Comparison of ENCODE assay signal across 8 cellular contexts in genomic region chr4:184417802-184418511, GRCh38. TPM values are rescaled to one million over a fixed set of nuclear protein-coding genes. Genes with fewer than 3 reads are reported as not detected.
DNase-seq lines count a peak whose midpoint lies in the region; ATAC-seq and TF ChIP-seq lines count a peak whose summit lies in the region.

No MANE protein-coding gene starts in this region.

- H3K27me3 Mint-ChIP-seq in chondrocyte (ENCODE audit: low read depth), result no peaks in the 10 kb centered on the region

- H3K36me3 Mint-ChIP-seq in chondrocyte (ENCODE audit: low read depth), result peaks cover 15% of the 10 kb centered on the region

- intact Hi-C loops in OCI-LY7 (cut with micrococcal nuclease; ENCODE audit: unreplicated experiment), result no loop called here

- H3K9me3 ChIP-seq in OCI-LY7 (ENCODE audit: low read length) (peaks cover 11% of the 10 kb centered on the region), mononuclear cell (ENCODE audit: low read depth, low read length) (no peaks in the 10 kb centered on the region)

- no peaks in the 10 kb centered on the region for H3K9me2 ChIP-seq in OCI-LY7 (ENCODE audit: insufficient read depth, low read length)

- H3K4me1 Mint-ChIP-seq in chondrocyte (ENCODE audit: low read depth), result peaks cover 12% of the 10 kb centered on the region

- POLR2A ChIA-PET in OCI-LY7 (lab: Charles Lee), result interaction anchor here (1.0 kb wide), 1 partner anchor 48 kb away, joined by 3 read pairs; no protein-coding TSS in a partner anchor

- BruUV-seq in OCI-LY7 (replicated peaks; lab: Mats Ljungman, UMichigan), result TSS peak; percentile 32

- H2AFZ ChIP-seq in OCI-LY7 (ENCODE audit: low read length), result no peak overlapping the region

- ATAC-seq in HG02798 (IDR thresholded peaks at IDR 0.05; ENCODE audit: poor library complexity, unreplicated experiment) (peak; percentile 52), GM21515 (IDR thresholded peaks at IDR 0.05; ENCODE audit: unreplicated experiment) (no peak)

- peak overlapping the region; percentile 5 for H3K27ac ChIP-seq in OCI-LY7 (ENCODE audit: low read depth, low read length, poor library complexity, severe bottlenecking)

- no peak overlapping the region for H3K4me3 Mint-ChIP-seq in chondrocyte (ENCODE audit: unreplicated experiment)

- H3K36me3 ChIP-seq in OCI-LY7 (ENCODE audit: insufficient read depth, low read length), result peaks cover 68% of the 10 kb centered on the region

- H3K4me3 ChIP-seq in OCI-LY7 (ENCODE audit: low read depth, low read length, poor library complexity, severe bottlenecking) (no peak overlapping the region), mononuclear cell (ENCODE audit: low read length) (peak overlapping the region; percentile 20)

- H3K27me3 ChIP-seq in mononuclear cell (ENCODE audit: insufficient read depth, low read length), result no peaks in the 10 kb centered on the region

- peak; percentile 70 for DNase-seq in activated CD8-positive, alpha-beta memory T cell treated with anti-CD3 and anti-CD28 coated beads for 24 hours
- DNase-seq in activated CD8-positive, alpha-beta memory T cell treated with anti-CD3 and anti-CD28 coated beads, Interleukin-2, amount 50 U/mL, for 4 hours, result no peak
- DNase-seq in OCI-LY7 (ENCODE audit: low spot score), result no peak
- DNase-seq in chondrocyte (ENCODE audit: low spot score), result no peak
- no peak for DNase-seq in NCI-H748 (lab: John Stamatoyannopoulos, UW; ENCODE audit: unreplicated experiment)

- no peaks in the 10 kb centered on the region; the same call in 1 of the 2 replicates for H3K79me2 ChIP-seq in OCI-LY7 (ENCODE audit: insufficient read depth, low read depth, low read length)

- no peak for TF ChIP-seq CTCF in OCI-LY7 (conservative IDR thresholded peaks at IDR 0.05; ENCODE audit: low read length)
- TF ChIP-seq CTCF in chondrocyte (IDR thresholded peaks at IDR 0.05), result no peak

- H3K4me1 ChIP-seq in OCI-LY7 (ENCODE audit: insufficient read depth, low read length, poor library complexity, severe bottlenecking) (peaks cover 41% of the 10 kb centered on the region), mononuclear cell (ENCODE audit: insufficient read depth, low read length) (peaks cover 62% of the 10 kb centered on the region)

- CTCF ChIA-PET in OCI-LY7 (lab: Charles Lee; ENCODE audit: unreplicated experiment), result interaction anchor here (1.9 kb wide), 1 partner anchor 90 kb away, joined by 4 read pairs; no protein-coding TSS in a partner anchor

- H3K4me2 ChIP-seq in OCI-LY7 (ENCODE audit: low read length), result peak overlapping the region; percentile 55; the same call in 1 of the 2 replicates

- peak overlapping the region; percentile 79 for H3K27ac Mint-ChIP-seq in chondrocyte (ENCODE audit: unreplicated experiment)

- peaks cover 8% of the 10 kb centered on the region for H3K9me3 Mint-ChIP-seq in chondrocyte (ENCODE audit: low read depth)

- H4K20me1 ChIP-seq in OCI-LY7 (ENCODE audit: insufficient read depth, low read length), result no peaks in the 10 kb centered on the region

RNA-seq across cellular contexts. Expression of gene IRF2, which starts 56.4 kb away (rescaled TPM):
- total RNA-seq in OCI-LY7 (2014; rRNA removed; shearing (Covaris generic)), result 29.7 and 32.3 TPM in 2 replicates
- 31.8 and 37.8 TPM in 2 replicates for total RNA-seq in OCI-LY7 (2022)
- 11.7 to 13.2 TPM (median 12.2 TPM) in 3 replicates for total RNA-seq in chondrocyte
- 13.1 TPM for total RNA-seq in mononuclear cell
